In the genomic region with DNA sequence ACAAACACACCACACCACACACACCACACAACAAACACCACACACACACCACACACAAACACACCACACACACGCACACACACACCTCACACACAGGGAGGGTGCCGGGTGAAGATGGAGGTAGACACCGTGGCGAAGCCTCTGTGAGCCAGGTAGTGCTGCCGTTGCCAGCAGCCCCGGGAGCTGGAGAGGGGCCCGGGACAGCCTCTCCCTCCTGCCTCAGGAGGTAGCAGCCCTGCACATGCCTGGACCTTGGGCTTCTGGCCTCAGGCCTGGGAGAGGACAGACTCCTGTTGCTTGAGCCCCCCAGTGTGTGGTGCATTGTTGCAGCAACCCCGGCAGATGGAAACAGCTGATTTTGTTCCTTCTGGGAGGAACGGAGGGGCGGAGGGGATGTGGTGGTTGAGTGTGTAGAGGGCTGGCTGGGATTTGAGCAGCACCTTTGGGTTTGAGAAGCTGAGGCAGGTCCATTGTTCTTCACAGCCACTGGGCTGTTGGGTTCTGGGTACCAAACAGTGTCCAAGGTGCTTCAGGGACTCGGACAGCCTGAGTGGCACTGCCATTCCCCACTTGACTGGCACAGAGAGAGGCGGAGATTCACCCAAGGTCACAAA, we compare ENCODE assay signal across 19 cellular contexts. TPM values are rescaled to one million over a fixed set of nuclear protein-coding genes. Genes with fewer than 3 reads are reported as not detected.
DNase-seq lines count a peak whose midpoint lies in the region; ATAC-seq and TF ChIP-seq lines count a peak whose summit lies in the region.
"Had no signal": no experiment of that assay in that cellular context is flagged by ENCODE, and none has a peak within 500 bp of the region (broad histone marks: within the 10 kb centered on the region; RNA-seq: fewer than 3 reads in every experiment).

No MANE protein-coding gene starts in this region.

- H3K4me1 Mint-ChIP-seq in chondrocyte (ENCODE audit: low read depth) (no peaks in the 10 kb centered on the region), memory B cell (peaks cover 8% of the 10 kb centered on the region)
- H3K4me1 Mint-ChIP-seq: CD14-positive monocyte had no signal

- no peak overlapping the region for H2BK15ac ChIP-seq in IMR-90 (ENCODE audit: low read depth, low read length)

- H2BK5ac ChIP-seq in IMR-90 (ENCODE audit: low read depth, low read length, poor library complexity, severe bottlenecking): peak overlapping the region; percentile 96

- H3K27ac ChIP-seq in IMR-90 (ENCODE audit: insufficient read depth, low read length) (no peak overlapping the region), sigmoid colon (no peak overlapping the region)
- H3K27ac ChIP-seq: HL-60, SJSA1 had no signal

- CTCF ChIA-PET in IMR-90 (lab: Yijun Ruan, JAX): no interaction called here

- no peak overlapping the region for H2AFZ ChIP-seq in IMR-90 (replicated peaks; ENCODE audit: low read length, poor library complexity)

- no peak for TF ChIP-seq POLR2A in IMR-90 (IDR thresholded peaks at IDR 0.05; ENCODE audit: low read depth, low read length)
- no peak for TF ChIP-seq POLR2A in sigmoid colon (IDR thresholded peaks at IDR 0.05)

- POLR2A ChIA-PET in IMR-90 (lab: Charles Lee; ENCODE audit: unreplicated experiment): no interaction called here

- H3K9me3 Mint-ChIP-seq in chondrocyte (ENCODE audit: low read depth): peaks cover 9% of the 10 kb centered on the region
- peaks cover 10% of the 10 kb centered on the region for H3K9me3 Mint-ChIP-seq in memory B cell

- H3K18ac ChIP-seq in IMR-90 (ENCODE audit: low read depth, low read length): no peak overlapping the region

- H3K14ac ChIP-seq in IMR-90 (replicated peaks; ENCODE audit: low read depth, low read length): no peak overlapping the region

- H2BK20ac ChIP-seq in IMR-90 (ENCODE audit: low read depth, low read length): no peak overlapping the region

- no peak for TF ChIP-seq RAD21 in IMR-90 (IDR thresholded peaks at IDR 0.05; ENCODE audit: low read length)

- H4K20me1 ChIP-seq in IMR-90 (ENCODE audit: insufficient read depth, low read length): no peaks in the 10 kb centered on the region

- WGBS in IMR-90 (ENCODE audit: extremely low coverage in 2 of 2, insufficient read length in 1 of 2), 2 experiments: 86% methylated on average over 1 of the region's 12 CpGs; no CpG with 5 or more reads in 1 of the 2 experiments
- WGBS in sigmoid colon, 2 donors: 68 to 71% methylated on average over 12 of the region's 12 CpGs

- H2AK9ac ChIP-seq in IMR-90 (replicated peaks; ENCODE audit: low read depth, low read length, poor library complexity): no peak overlapping the region

- H3K9me1 ChIP-seq in IMR-90 (ENCODE audit: insufficient read depth, low read length): no peaks in the 10 kb centered on the region

- BruUV-seq in IMR-90 (replicated peaks; lab: Mats Ljungman, UMichigan): no TSS peak

- no peaks in the 10 kb centered on the region for H3K27me3 ChIP-seq in IMR-90 (ENCODE audit: control insufficient read depth, insufficient read depth, low read length)
- peaks cover 0 to 10% (median 9%) of the 10 kb centered on the region in 3 donors for H3K27me3 ChIP-seq in sigmoid colon
- H3K27me3 ChIP-seq: SJSA1 had no signal

- no peaks in the 10 kb centered on the region for H3K36me3 Mint-ChIP-seq in chondrocyte (ENCODE audit: low read depth)
- H3K36me3 Mint-ChIP-seq in memory B cell: peaks cover 2% of the 10 kb centered on the region
- H3K36me3 Mint-ChIP-seq: CD14-positive monocyte had no signal

- no peak for ATAC-seq in IMR-90 (ENCODE audit: low read depth)
- no peak for ATAC-seq in memory B cell (ENCODE audit: low read depth)
- no peak for ATAC-seq in HG02759 (IDR thresholded peaks at IDR 0.05; ENCODE audit: unreplicated experiment)
- no peak for ATAC-seq in GM19324 (IDR thresholded peaks at IDR 0.05; ENCODE audit: low FRiP score, unreplicated experiment)

- intact Hi-C loops in IMR-90 (cut with micrococcal nuclease) (no loop called here), sigmoid colon (cut with DNase I) (no loop called here)

- TF ChIP-seq CTCF in IMR-90 (conservative IDR thresholded peaks at IDR 0.05; ENCODE audit: low read depth, low read length) (no peak), chondrocyte (IDR thresholded peaks at IDR 0.05) (no peak), sigmoid colon (IDR thresholded peaks at IDR 0.05) (no peak)

- no peak overlapping the region for H3K4ac ChIP-seq in IMR-90 (ENCODE audit: low read depth, low read length)

- no peak overlapping the region for H4K91ac ChIP-seq in IMR-90 (ENCODE audit: insufficient read depth, low read depth, low read length)

- no peak overlapping the region for H3K4me2 ChIP-seq in IMR-90 (ENCODE audit: low read depth, low read length)

- dilution Hi-C loops in IMR-90 (cut with HindIII; ENCODE audit: low sequenced_read_pairs, unreplicated experiment): no loop called here

- no peak overlapping the region for H4K8ac ChIP-seq in IMR-90 (ENCODE audit: low read depth in 2 of 2, low read length in 2 of 2)

- TF ChIP-seq EP300 in sigmoid colon (IDR thresholded peaks at IDR 0.05): no peak

- H2AK5ac ChIP-seq in IMR-90 (ENCODE audit: low read depth, low read length): no peak overlapping the region

- H3K4me3 Mint-ChIP-seq in chondrocyte (ENCODE audit: unreplicated experiment) (no peak overlapping the region), memory B cell (no peak overlapping the region)
- H3K4me3 Mint-ChIP-seq: CD14-positive monocyte had no signal

- H3K4me3 ChIP-seq in IMR-90 (ENCODE audit: insufficient read depth, low read depth, low read length) (no peak overlapping the region), sigmoid colon (no peak overlapping the region)
- H3K4me3 ChIP-seq: HAP-1, SJSA1 had no signal

- H3K27ac Mint-ChIP-seq in chondrocyte (ENCODE audit: unreplicated experiment) (no peak overlapping the region), memory B cell (peak overlapping the region; percentile 19)

- H3K4me1 ChIP-seq in IMR-90 (ENCODE audit: control insufficient read depth, insufficient read depth, low read length) (no peaks in the 10 kb centered on the region), sigmoid colon (no peaks in the 10 kb centered on the region)
- H3K4me1 ChIP-seq: HAP-1, SJSA1 had no signal

- no peaks in the 10 kb centered on the region for H3K36me3 ChIP-seq in IMR-90 (ENCODE audit: control insufficient read depth, insufficient read depth, low read length)
- no peaks in the 10 kb centered on the region for H3K36me3 ChIP-seq in sigmoid colon
- H3K36me3 ChIP-seq: HAP-1, SJSA1 had no signal

- H3K79me1 ChIP-seq in IMR-90 (ENCODE audit: low read depth in 1 of 2, low read length in 2 of 2): no peaks in the 10 kb centered on the region

- no peak overlapping the region for H3K56ac ChIP-seq in IMR-90 (ENCODE audit: extremely low read depth, insufficient read depth, low read length)

- no peak overlapping the region for H3K9ac ChIP-seq in IMR-90 (ENCODE audit: low read depth, low read length)

- H3K27me3 Mint-ChIP-seq in chondrocyte (ENCODE audit: low read depth) (peaks cover 25% of the 10 kb centered on the region), memory B cell (peaks cover 22% of the 10 kb centered on the region)

- H4K5ac ChIP-seq in IMR-90 (ENCODE audit: low read depth, low read length): no peak overlapping the region

- H2BK120ac ChIP-seq in IMR-90 (ENCODE audit: low read depth, low read length): no peak overlapping the region

- DNase-seq in ELF-1 (ENCODE audit: low read depth, low spot score): peak; percentile 17
- no peak for DNase-seq in IMR-90
- DNase-seq in chondrocyte (ENCODE audit: low spot score): peak; percentile 68
- DNase-seq in memory B cell (ENCODE audit: low spot score in 2 of 2): no peak
- no peak for DNase-seq in sigmoid colon
- DNase-seq: DMS 273 treated with DMSO at 0.1 percent for 48 hours, GF-D8, MM.1S, NCI-H1092, NCI-H1436 treated with DMSO at 0.1 percent for 48 hours, NCI-H2029, NCI-H345, NCI-H524 treated with DMSO at 0.1 percent for 48 hours had no signal

- in situ Hi-C loops in IMR-90 (cut with MboI; ENCODE audit: low sequenced_read_pairs): no loop called here

- H3K9me3 ChIP-seq in IMR-90 (ENCODE audit: control insufficient read depth, insufficient read depth, low read length) (peaks cover 20% of the 10 kb centered on the region; the same call in 1 of the 2 replicates), sigmoid colon (no peaks in the 10 kb centered on the region)
- H3K9me3 ChIP-seq: HAP-1 had no signal

- H3K23ac ChIP-seq in IMR-90 (ENCODE audit: low read depth, low read length): no peak overlapping the region

TF ChIP-seq in IMR-90, 13 proteins besides CTCF, POLR2A, EP300 and RAD21 (continues in another document):
- TF ChIP-seq RFX5 (IDR thresholded peaks at IDR 0.05; ENCODE audit: low read depth, low read length): no peak
- TF ChIP-seq SMC3 (IDR thresholded peaks at IDR 0.05; ENCODE audit: low read depth, low read length): no peak
- TF ChIP-seq, protein P1, sequence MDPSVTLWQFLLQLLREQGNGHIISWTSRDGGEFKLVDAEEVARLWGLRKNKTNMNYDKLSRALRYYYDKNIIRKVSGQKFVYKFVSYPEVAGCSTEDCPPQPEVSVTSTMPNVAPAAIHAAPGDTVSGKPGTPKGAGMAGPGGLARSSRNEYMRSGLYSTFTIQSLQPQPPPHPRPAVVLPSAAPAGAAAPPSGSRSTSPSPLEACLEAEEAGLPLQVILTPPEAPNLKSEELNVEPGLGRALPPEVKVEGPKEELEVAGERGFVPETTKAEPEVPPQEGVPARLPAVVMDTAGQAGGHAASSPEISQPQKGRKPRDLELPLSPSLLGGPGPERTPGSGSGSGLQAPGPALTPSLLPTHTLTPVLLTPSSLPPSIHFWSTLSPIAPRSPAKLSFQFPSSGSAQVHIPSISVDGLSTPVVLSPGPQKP (IDR thresholded peaks at IDR 0.05; ENCODE audit: borderline replicate concordance, low read depth, low read length): no peak
- no peak for TF ChIP-seq MAZ (IDR thresholded peaks at IDR 0.05; ENCODE audit: borderline replicate concordance, low read depth, low read length)
- TF ChIP-seq BHLHE40 (IDR thresholded peaks at IDR 0.05; ENCODE audit: low read depth, low read length): no peak
- TF ChIP-seq NFE2L2 (IDR thresholded peaks at IDR 0.05; ENCODE audit: low read depth, low read length): no peak
- TF ChIP-seq, protein P2, sequence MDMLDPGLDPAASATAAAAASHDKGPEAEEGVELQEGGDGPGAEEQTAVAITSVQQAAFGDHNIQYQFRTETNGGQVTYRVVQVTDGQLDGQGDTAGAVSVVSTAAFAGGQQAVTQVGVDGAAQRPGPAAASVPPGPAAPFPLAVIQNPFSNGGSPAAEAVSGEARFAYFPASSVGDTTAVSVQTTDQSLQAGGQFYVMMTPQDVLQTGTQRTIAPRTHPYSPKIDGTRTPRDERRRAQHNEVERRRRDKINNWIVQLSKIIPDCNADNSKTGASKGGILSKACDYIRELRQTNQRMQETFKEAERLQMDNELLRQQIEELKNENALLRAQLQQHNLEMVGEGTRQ (IDR thresholded peaks at IDR 0.05; ENCODE audit: low read depth, low read length): no peak
- no peak for TF ChIP-seq FOS (IDR thresholded peaks at IDR 0.05; ENCODE audit: low read depth, low read length)

RNA-seq across cellular contexts. Expression of gene C1orf174, which starts 30.7 kb away (rescaled TPM):
- total RNA-seq in IMR-90 (2012; rRNA removed) (45.7 and 49.7 TPM in 2 replicates), chondrocyte (25.0 to 25.7 TPM (median 25.3 TPM) in 3 replicates), sigmoid colon (10 to 100 TPM; 23.4 to 33.0 (median 24.5) TPM)
- polyA plus RNA-seq in IMR-90 (2012; rRNA removed) (22.5 and 26.7 TPM in 2 replicates), sigmoid colon (10 to 100 TPM; 10.8 to 21.2 (median 19.9) TPM)
- 18.4 and 30.4 TPM in 2 replicates for polyA plus RNA-seq in IMR-90 (2012; cell fraction: cytosol; rRNA removed)
- 41.8 and 56.3 TPM in 2 replicates for polyA plus RNA-seq in IMR-90 (2012; cell fraction: nucleus; rRNA removed; ENCODE audit: low replicate concordance)

Comparison
In these comparisons a context has a peak if more than half of its experiments do, and no peak if none do; other contexts are left out.
1. DNase-seq: peak in ELF-1 (single experiment) and chondrocyte (single experiment); none in IMR-90 (single experiment), memory B cell (0 of 2) and sigmoid colon (single experiment).